18 cellular contexts compared by ENCODE assay signal in the genomic region with DNA sequence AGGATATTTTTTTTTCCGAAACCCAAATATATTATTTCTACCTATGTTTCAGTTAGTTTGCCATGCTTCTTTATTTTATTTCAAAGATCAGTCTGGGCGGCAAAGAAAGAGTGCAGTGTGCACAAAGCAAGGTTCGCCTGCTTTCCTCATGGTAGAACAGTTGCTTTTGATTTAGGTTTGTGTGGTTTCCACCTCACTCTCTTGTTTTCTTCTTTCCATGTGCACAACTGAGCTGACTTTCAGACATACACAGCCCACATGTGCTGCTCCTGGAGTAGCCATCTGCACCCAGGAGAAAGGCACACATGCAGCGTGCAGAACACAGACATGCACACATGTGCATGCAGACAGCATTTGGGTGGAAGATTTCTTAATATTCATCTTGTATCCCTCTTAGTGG.
DNase-seq lines count a peak whose midpoint lies in the region; ATAC-seq, FAIRE-seq and TF ChIP-seq lines count a peak whose summit lies in the region.
"Had no signal": no experiment of that assay in that cellular context is flagged by ENCODE, and none has a peak within 500 bp of the region (broad histone marks: within the 10 kb centered on the region; RNA-seq: fewer than 3 reads in every experiment).

No MANE protein-coding gene starts in this region.

- no peak overlapping the region for H2AFZ ChIP-seq in osteoblast (ENCODE audit: low read length)

- H4K20me1 ChIP-seq in osteoblast (ENCODE audit: insufficient read depth, low read length) = no peaks in the 10 kb centered on the region

- H3K27ac ChIP-seq in esophagus muscularis mucosa (replicated peaks in 1 of 4) = peak overlapping the region in 3 of 4 donors; percentile 3 to 69 (median 52)
- H3K27ac ChIP-seq in osteoblast (ENCODE audit: low read depth, low read length) = no peak overlapping the region
- H3K27ac ChIP-seq in psoas muscle = no peak overlapping the region
- H3K27ac ChIP-seq: KMS-11 had no signal

- H3K4me3 ChIP-seq in esophagus muscularis mucosa (peak overlapping the region in 2 of 4 donors; percentile 11 to 16), osteoblast (ENCODE audit: insufficient read depth, low read length) (no peak overlapping the region), psoas muscle (no peak overlapping the region)
- H3K4me3 ChIP-seq: GM12878, mucosa of descending colon had no signal

- in situ Hi-C loops in G401 (cut with HindIII; ENCODE audit: low sequenced_read_pairs) = no loop called here

- H3K9me3 ChIP-seq in esophagus muscularis mucosa = no peaks in the 10 kb centered on the region
- no peaks in the 10 kb centered on the region for H3K9me3 ChIP-seq in osteoblast (ENCODE audit: low read depth, low read length)
- H3K9me3 ChIP-seq in psoas muscle = no peaks in the 10 kb centered on the region
- H3K9me3 ChIP-seq: BE2C, mucosa of descending colon had no signal

- no peak for TF ChIP-seq CTCF in esophagus muscularis mucosa (IDR thresholded peaks at IDR 0.05)
- TF ChIP-seq CTCF in osteoblast (IDR thresholded peaks at IDR 0.05; ENCODE audit: extremely low read depth, low read depth, low read length) = no peak
- no peak for TF ChIP-seq CTCF in psoas muscle (IDR thresholded peaks at IDR 0.05)
- TF ChIP-seq CTCF in D721Med (IDR thresholded peaks at IDR 0.05; ENCODE audit: insufficient read depth, missing control alignments) = no peak

- H3K4me2 ChIP-seq in osteoblast (ENCODE audit: insufficient read depth, low read length) = peak overlapping the region; percentile 8
- H3K4me2 ChIP-seq: KMS-11 had no signal

- FAIRE-seq in D721Med (lab: Jason Lieb, UNC) = no peak
- FAIRE-seq: GM12878 had no signal

- H3K36me3 ChIP-seq in esophagus muscularis mucosa (no peaks in the 10 kb centered on the region), osteoblast (ENCODE audit: insufficient read depth, low read length) (no peaks in the 10 kb centered on the region), psoas muscle (ENCODE audit: insufficient read depth in 1 of 2, low read depth in 1 of 2) (no peaks in the 10 kb centered on the region)
- H3K36me3 ChIP-seq: BE2C had no signal

- WGBS in esophagus muscularis mucosa = 66% methylated on average over 4 of the region's 4 CpGs
- WGBS in psoas muscle, 3 donors = 77 to 83% (median 79%) methylated on average over 4 of the region's 4 CpGs

- intact Hi-C loops in esophagus muscularis mucosa (cut with DNase I) (no loop called here), psoas muscle (cut with DNase I) (no loop called here)

- no peak for TF ChIP-seq EP300 in esophagus muscularis mucosa (IDR thresholded peaks at IDR 0.05)

- DNase-seq in G401 (ENCODE audit: low spot score) = peak; percentile 59
- DNase-seq in SHP77 (lab: John Stamatoyannopoulos, UW) = peak; percentile 41 to 42
- DNase-seq in esophagus muscularis mucosa (ENCODE audit: extremely low spot score) = no peak
- no peak for DNase-seq in osteoblast (ENCODE audit: insufficient read length, low spot score, missing footprints)
- no peak for DNase-seq in psoas muscle
- no peak for DNase-seq in MV-4-11 (lab: John Stamatoyannopoulos, UW)
- DNase-seq in D721Med (ENCODE audit: insufficient read length, low spot score) = no peak
- no peak for DNase-seq in NCI-H526 treated with DMSO at 0.1 percent for 48 hours (lab: John Stamatoyannopoulos, UW)
- DNase-seq: activated CD4-positive, alpha-beta T cell treated with anti-CD3 and anti-CD28 coated beads, Interleukin-2, amount 10 ng/mL, durations not matched to agents 7 days and 5 days; activated CD8-positive, alpha-beta memory T cell treated with anti-CD3 and anti-CD28 coated beads, Interleukin-2, amount 50 U/mL, for 48 hours; BE2C; foreskin melanocyte; GDM1; mucosa of descending colon; NCI-H2227 treated with DMSO at 0.1 percent for 48 hours; stimulated activated CD4-positive, alpha-beta T cell treated with anti-CD3 and anti-CD28 coated beads, Interleukin-1b, Interleukin-23, amount 100 ng/mL, for 48 hours had no signal

- H3K27me3 ChIP-seq in esophagus muscularis mucosa = no peaks in the 10 kb centered on the region
- no peaks in the 10 kb centered on the region for H3K27me3 ChIP-seq in osteoblast (ENCODE audit: insufficient read depth, low read length)
- H3K27me3 ChIP-seq in psoas muscle (ENCODE audit: insufficient read depth in 3 of 3, low read length in 2 of 3) = no peaks in the 10 kb centered on the region
- H3K27me3 ChIP-seq: BE2C had no signal

- H3K79me2 ChIP-seq in osteoblast (ENCODE audit: insufficient read depth, low read length) = no peaks in the 10 kb centered on the region

- peaks cover 0 to 50% (median 46%) of the 10 kb centered on the region in 4 donors for H3K4me1 ChIP-seq in esophagus muscularis mucosa
- H3K4me1 ChIP-seq in osteoblast (ENCODE audit: insufficient read depth, low read length) = no peaks in the 10 kb centered on the region
- no peaks in the 10 kb centered on the region for H3K4me1 ChIP-seq in psoas muscle
- H3K4me1 ChIP-seq: BE2C had no signal

- no peak for TF ChIP-seq POLR2A in esophagus muscularis mucosa (IDR thresholded peaks at IDR 0.05; ENCODE audit: low read depth)

- ATAC-seq in psoas muscle = no peak
- ATAC-seq: GM12878, mucosa of descending colon had no signal

Comparison
In these comparisons a context has a peak if more than half of its experiments do, and no peak if none do; other contexts are left out.
1. DNase-seq: peak in G401 (single experiment) and SHP77 (2 of 2); none in esophagus muscularis mucosa (single experiment), osteoblast (single experiment), psoas muscle (0 of 2), MV-4-11 (single experiment), D721Med (single experiment) and NCI-H526 treated with DMSO at 0.1 percent for 48 hours (single experiment).
2. H3K27ac ChIP-seq: peak in esophagus muscularis mucosa (3 of 4); none in osteoblast (single experiment) and psoas muscle (single experiment).